Comparison of ENCODE assay signal across 1 cellular context in genomic region chr5:34699155-34700077, GRCh38.
TF ChIP-seq lines count a peak whose summit lies in the region.

No MANE protein-coding gene starts in this region.

TF ChIP-seq in K562, 482 proteins besides CTCF, POLR2A, EP300 and RAD21 (continued from another document):
- TF ChIP-seq ETS1 (conservative IDR thresholded peaks at IDR 0.05; ENCODE audit: control insufficient read depth, low read depth, low read length) (peak; percentile 71), E4F1 (CRISPR knock-in tag; IDR thresholded peaks at IDR 0.05; ENCODE audit: borderline replicate concordance) (no peak), ZNF584 (CRISPR knock-in tag; IDR thresholded peaks at IDR 0.05; ENCODE audit: low read depth) (peak; percentile 59; the same call in 1 of the 2 replicates), ZBTB12 (CRISPR knock-in tag; IDR thresholded peaks at IDR 0.05) (0 out of 2 replicates have a peak, but pooled peaks have one; percentile 31), RNF2 (IDR thresholded peaks at IDR 0.05) (peak; percentile 88), TEAD1 (CRISPR knock-in tag; IDR thresholded peaks at IDR 0.05) (peak; percentile 72 to 92; a peak in 3 of 4 replicates), CREB3 (tag; conservative IDR thresholded peaks at IDR 0.05; ENCODE audit: low read depth) (peak; percentile 74), HMG20B (CRISPR knock-in tag; IDR thresholded peaks at IDR 0.05) (no peak), GATAD2B (IDR thresholded peaks at IDR 0.05; ENCODE audit: borderline replicate concordance) (peak; percentile 98), CBX5 (IDR thresholded peaks at IDR 0.05; ENCODE audit: borderline replicate concordance, low read depth) (no peak), ZBTB26 (CRISPR knock-in tag; IDR thresholded peaks at IDR 0.05) (peak; percentile 59; the same call in 1 of the 2 replicates), POLR2G (IDR thresholded peaks at IDR 0.05; ENCODE audit: low read depth, low read length) (no peak), HMBOX1 (IDR thresholded peaks at IDR 0.05) (peak; percentile 96), HMGN3 (IDR thresholded peaks at IDR 0.05; ENCODE audit: borderline replicate concordance, extremely low read depth, insufficient read length, low read depth, low read length) (peak; percentile 88), RFX5 (IDR thresholded peaks at IDR 0.05; ENCODE audit: low read depth, low read length) (no peak), CUX1 (CRISPR knock-in tag; IDR thresholded peaks at IDR 0.05) (no peak), ZFPM2 (CRISPR knock-in tag; IDR thresholded peaks at IDR 0.05) (0 out of 2 replicates have a peak, but pooled peaks have one; percentile 17), FOSL1 (tag; conservative IDR thresholded peaks at IDR 0.05) (peak; percentile 80), NR2C1 (IDR thresholded peaks at IDR 0.05) (no peak), NR2C1 (tag; IDR thresholded peaks at IDR 0.05) (peak; percentile 48; the same call in 1 of the 2 replicates), CBX2 (IDR thresholded peaks at IDR 0.05; ENCODE audit: insufficient read depth, low read length, poor library complexity, severe bottlenecking) (no peak), JUNB (CRISPR knock-in tag; conservative IDR thresholded peaks at IDR 0.05) (no peak), ZNF407 (IDR thresholded peaks at IDR 0.05; ENCODE audit: low read depth) (no peak), SMARCE1 (IDR thresholded peaks at IDR 0.05) (peak; percentile 100), KDM1A (IDR thresholded peaks at IDR 0.05) (peak; percentile 98)
